Comparison of ENCODE assay signal across 10 cellular contexts in the genomic region with DNA sequence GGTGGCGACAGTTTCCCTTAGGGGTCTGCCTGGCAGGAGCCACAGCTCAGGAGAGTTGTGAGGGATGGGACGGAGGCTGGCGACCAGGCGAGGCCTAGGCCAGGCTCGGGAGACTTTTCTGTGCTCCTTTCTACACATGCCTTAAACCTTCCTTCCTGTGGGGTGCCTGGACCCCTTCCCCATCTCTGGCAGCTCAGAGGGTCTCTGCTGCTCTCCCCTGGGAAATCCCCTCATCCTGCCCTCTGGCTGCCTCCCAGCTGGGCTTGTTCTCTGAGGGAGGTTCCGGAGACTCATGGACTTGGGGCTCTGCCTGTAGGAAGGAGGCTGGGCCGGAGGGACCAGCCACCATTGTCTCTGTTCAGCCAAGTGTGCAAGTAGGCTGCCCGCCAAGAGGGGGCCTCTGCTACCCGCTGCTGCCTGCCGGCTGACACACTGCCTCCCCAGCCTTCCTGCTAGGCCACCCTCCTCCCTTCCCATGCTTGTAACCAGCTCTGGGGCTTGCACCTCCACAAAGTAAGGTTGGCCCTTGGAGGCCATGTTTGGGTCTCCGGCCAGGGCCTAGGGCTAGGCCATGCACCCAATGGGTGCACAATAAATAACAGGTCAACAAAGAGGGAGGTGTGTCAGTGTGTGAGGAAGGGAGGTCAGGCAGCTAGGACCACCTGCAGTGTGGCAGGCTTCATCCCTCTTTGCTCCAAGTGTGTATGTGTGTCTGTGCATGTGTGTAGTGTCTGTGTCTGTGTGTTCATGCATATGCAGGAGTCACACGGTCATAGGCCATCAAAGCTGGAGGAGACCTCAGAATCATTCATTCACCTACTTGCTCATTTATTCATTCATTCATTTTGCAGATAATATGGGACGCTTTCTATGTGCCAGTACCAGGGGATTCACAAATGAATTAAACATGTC. TPM values are rescaled to one million over a fixed set of nuclear protein-coding genes. Genes with fewer than 3 reads are reported as not detected.
DNase-seq lines count a peak whose midpoint lies in the region; ATAC-seq, FAIRE-seq and TF ChIP-seq lines count a peak whose summit lies in the region.
"Had no signal": no experiment of that assay in that cellular context is flagged by ENCODE, and none has a peak within 500 bp of the region (broad histone marks: within the 10 kb centered on the region; RNA-seq: fewer than 3 reads in every experiment).

No MANE protein-coding gene starts in this region.

- no peak overlapping the region for H2BK12ac ChIP-seq in neuronal stem cell (ENCODE audit: low read length)

- no peak overlapping the region for H3K4me2 ChIP-seq in neuronal stem cell (ENCODE audit: insufficient read depth, low read length, poor library complexity, severe bottlenecking)

- no CpG with 5 or more reads among the region's 13 CpGs for WGBS in neuronal stem cell (ENCODE audit: extremely low coverage in 2 of 2, insufficient read length in 2 of 2, insufficient replicate concordance in 1 of 2), 2 donors
- WGBS in small intestine, 3 donors = 68 to 74% (median 73%) methylated on average over 13 of the region's 13 CpGs

- no peak overlapping the region for H3K27ac ChIP-seq in CD4-positive, alpha-beta memory T cell (ENCODE audit: low read depth, low read length)
- H3K27ac ChIP-seq in caudate nucleus (ENCODE audit: low read depth, low read length) (peak overlapping the region; percentile 24), neuronal stem cell (replicated peaks; ENCODE audit: low read length) (no peak overlapping the region), small intestine (ENCODE audit: low read depth in 1 of 2, low read length in 1 of 2) (no peak overlapping the region)
- H3K27ac ChIP-seq: colonic mucosa had no signal

- CTCF ChIA-PET in CD4-positive, alpha-beta memory T cell (lab: Charles Lee; ENCODE audit: partially characterized antibody) = interaction anchor here (0.7 to 18.2 kb wide), 18 partner anchors 10 to 238 kb away, joined by 3 to 662 read pairs (median 11); a partner anchor contains a TSS

- no peak overlapping the region for H3K14ac ChIP-seq in neuronal stem cell (ENCODE audit: low read length)

- H4K8ac ChIP-seq in neuronal stem cell (ENCODE audit: low read depth, low read length) = peak overlapping the region; percentile 21

- peak overlapping the region; percentile 4 for H3K23ac ChIP-seq in neuronal stem cell (ENCODE audit: low read depth, low read length, poor library complexity)

- peaks cover 9 to 28% (median 20%) of the 10 kb centered on the region in 4 donors for H3K4me1 Mint-ChIP-seq in CD4-positive, alpha-beta memory T cell
- H3K4me1 Mint-ChIP-seq in IgD-negative memory B cell = peaks cover 8 to 17% (median 12%) of the 10 kb centered on the region in 3 donors

- no peak; the same call in 1 of the 2 replicates for TF ChIP-seq CTCF in BE2C (IDR thresholded peaks at IDR 0.05; ENCODE audit: low read depth, low read length)

- no peaks in the 10 kb centered on the region for H3K27me3 ChIP-seq in CD4-positive, alpha-beta memory T cell (ENCODE audit: insufficient read depth, low read length)
- H3K27me3 ChIP-seq in neuronal stem cell (ENCODE audit: control insufficient read depth in 3 of 3, insufficient read depth in 3 of 3, low read depth in 1 of 3, low read length in 3 of 3) = peaks cover 0 to 12% (median 3%) of the 10 kb centered on the region in 3 experiments
- H3K27me3 ChIP-seq in small intestine (ENCODE audit: control insufficient read depth in 2 of 2, insufficient read depth in 2 of 2, low read length in 2 of 2) = no peaks in the 10 kb centered on the region
- H3K27me3 ChIP-seq in BE2C = no peaks in the 10 kb centered on the region
- H3K27me3 ChIP-seq: colonic mucosa had no signal

- ATAC-seq in HG02852 (IDR thresholded peaks at IDR 0.05; ENCODE audit: unreplicated experiment) = no peak

- peaks cover 35% of the 10 kb centered on the region for H3K36me3 ChIP-seq in CD4-positive, alpha-beta memory T cell (ENCODE audit: insufficient read depth, low read length)
- H3K36me3 ChIP-seq in neuronal stem cell (replicated peaks in 1 of 2; ENCODE audit: control insufficient read depth in 2 of 2, insufficient read depth in 2 of 2, low read length in 2 of 2) (no peaks in the 10 kb centered on the region), small intestine (ENCODE audit: control insufficient read depth in 2 of 2, insufficient read depth in 2 of 2, low read length in 2 of 2) (no peaks in the 10 kb centered on the region), BE2C (no peaks in the 10 kb centered on the region)
- H3K36me3 ChIP-seq: colonic mucosa had no signal

- intact Hi-C loops in CD4-positive, alpha-beta memory T cell (cut with micrococcal nuclease) = loop anchor here (5.0 kb wide), 2 partner anchors 120 to 190 kb away; no protein-coding TSS in a partner anchor

- peak overlapping the region; percentile 86 for H2AK5ac ChIP-seq in neuronal stem cell (ENCODE audit: low read depth, low read length)

- H3K4ac ChIP-seq in neuronal stem cell (ENCODE audit: low read length) = no peak overlapping the region

- H3K4me3 Mint-ChIP-seq in CD4-positive, alpha-beta memory T cell = no peak overlapping the region
- no peak overlapping the region for H3K4me3 Mint-ChIP-seq in IgD-negative memory B cell

- no peak for FAIRE-seq in small intestine (lab: Jason Lieb, UNC)

- H2BK5ac ChIP-seq in neuronal stem cell (ENCODE audit: low read length) = peak overlapping the region; percentile 42

- POLR2A ChIA-PET in CD4-positive, alpha-beta memory T cell (lab: Charles Lee; ENCODE audit: partially characterized antibody) = interaction anchor here (1.0 to 9.8 kb wide), 7 partner anchors 22 to 168 kb away, joined by 3 to 88 read pairs (median 10); a partner anchor contains a TSS

- H3K4me3 ChIP-seq in CD4-positive, alpha-beta memory T cell (ENCODE audit: low read length in 2 of 2) = no peak overlapping the region
- H3K4me3 ChIP-seq in neuronal stem cell (ENCODE audit: low read length in 2 of 2) (no peak overlapping the region), small intestine (ENCODE audit: low read depth in 1 of 2, low read length in 2 of 2) (no peak overlapping the region), BE2C (ENCODE audit: low read depth, low read length) (no peak overlapping the region)
- H3K4me3 ChIP-seq: colonic mucosa had no signal

- H3K18ac ChIP-seq in neuronal stem cell (ENCODE audit: low read length) = peak overlapping the region; percentile 55

- peaks cover 12% of the 10 kb centered on the region for H3K4me1 ChIP-seq in CD4-positive, alpha-beta memory T cell (ENCODE audit: insufficient read depth, low read length)
- H3K4me1 ChIP-seq in neuronal stem cell (ENCODE audit: control insufficient read depth in 2 of 2, insufficient read depth in 1 of 2, low read depth in 1 of 2, low read length in 2 of 2) (peaks cover 12 to 19% of the 10 kb centered on the region in 2 donors), small intestine (ENCODE audit: control insufficient read depth in 2 of 2, insufficient read depth in 1 of 2, low read depth in 1 of 2, low read length in 1 of 2) (no peaks in the 10 kb centered on the region), BE2C (no peaks in the 10 kb centered on the region)
- H3K4me1 ChIP-seq: colonic mucosa had no signal

- H2AFZ ChIP-seq in neuronal stem cell (ENCODE audit: low read length) = peak overlapping the region; percentile 68

- H4K91ac ChIP-seq in neuronal stem cell (ENCODE audit: low read depth, low read length, poor library complexity) = no peak overlapping the region

- peak overlapping the region; percentile 78 for H3K9ac ChIP-seq in neuronal stem cell (ENCODE audit: low read depth, low read length, poor library complexity)

- DNase-seq in CD4-positive, alpha-beta memory T cell = no peak
- DNase-seq in caudate nucleus (lab: John Stamatoyannopoulos, UW) = peak in 17 of 61 donors; percentile 10 to 50 (median 28)
- DNase-seq in neuronal stem cell (ENCODE audit: low spot score) = peak; percentile 31
- DNase-seq in small intestine = no peak
- no peak for DNase-seq in OCI-M1 (lab: John Stamatoyannopoulos, UW)
- DNase-seq in BE2C = no peak
- DNase-seq: colonic mucosa, NCI-H774 had no signal

- H3K27ac Mint-ChIP-seq in CD4-positive, alpha-beta memory T cell = peak overlapping the region in 5 of 7 donors; percentile 5 to 90 (median 47)
- peak overlapping the region in 2 of 3 donors; percentile 50 to 83 for H3K27ac Mint-ChIP-seq in IgD-negative memory B cell

- H3K9me3 ChIP-seq in CD4-positive, alpha-beta memory T cell (ENCODE audit: control insufficient read depth in 1 of 2, low read length in 2 of 2) = no peaks in the 10 kb centered on the region
- H3K9me3 ChIP-seq in neuronal stem cell (replicated peaks in 1 of 2; ENCODE audit: control insufficient read depth in 2 of 2, insufficient read depth in 1 of 2, low read depth in 1 of 2, low read length in 2 of 2) = no peaks in the 10 kb centered on the region
- no peaks in the 10 kb centered on the region for H3K9me3 ChIP-seq in small intestine (ENCODE audit: control insufficient read depth, low read depth)
- H3K9me3 ChIP-seq in BE2C = no peaks in the 10 kb centered on the region
- H3K9me3 ChIP-seq: colonic mucosa had no signal

- no peak overlapping the region for H2BK120ac ChIP-seq in neuronal stem cell (ENCODE audit: low read depth, low read length)

- H2BK15ac ChIP-seq in neuronal stem cell (ENCODE audit: low read length) = no peak overlapping the region

- H3K36me3 Mint-ChIP-seq in CD4-positive, alpha-beta memory T cell = peaks cover 14 to 44% of the 10 kb centered on the region in 2 donors
- peaks cover 2% of the 10 kb centered on the region for H3K36me3 Mint-ChIP-seq in IgD-negative memory B cell

- no peaks in the 10 kb centered on the region for H3K27me3 Mint-ChIP-seq in CD4-positive, alpha-beta memory T cell
- H3K27me3 Mint-ChIP-seq in IgD-negative memory B cell = no peaks in the 10 kb centered on the region

- no peaks in the 10 kb centered on the region for H3K79me1 ChIP-seq in neuronal stem cell (ENCODE audit: low read depth, low read length)

- H3K9me3 Mint-ChIP-seq in CD4-positive, alpha-beta memory T cell = no peaks in the 10 kb centered on the region
- no peaks in the 10 kb centered on the region for H3K9me3 Mint-ChIP-seq in IgD-negative memory B cell

RNA-seq across cellular contexts. Expression of a gene that starts 28.8 kb away (rescaled TPM):
- 100 to 1,000 TPM in 1 of 2 experiments, 10 to 100 TPM in 1; 100.0 to 101 TPM for total RNA-seq in CD4-positive, alpha-beta memory T cell
- 10 to 100 TPM; 11.9 to 32.8 TPM for polyA plus RNA-seq in CD4-positive, alpha-beta memory T cell
- polyA plus RNA-seq in IgD-negative memory B cell (36.4 TPM), small intestine (10 to 100 TPM; 24.7 to 39.2 (median 31.8) TPM)
- 0.52 TPM for polyA plus RNA-seq in neuronal stem cell (2013, experiment 1 of 2)
- polyA plus RNA-seq in neuronal stem cell (2013, experiment 2 of 2) = 0.78 TPM
- polyA plus RNA-seq in BE2C (2012; ENCODE audit: insufficient read depth, insufficient read length, low read depth) = 0.26 TPM
